In genomic region chr5:111143910-111144309, GRCh38 we compare ENCODE assay signal across 1 cellular context.
TF ChIP-seq lines count a peak whose summit lies in the region.

No MANE protein-coding gene starts in this region.

TF ChIP-seq in SK-N-SH treated with all-trans-retinoic acid at 6 μM for 48 hours, 23 proteins besides CTCF, POLR2A, EP300 and RAD21 (continued from another document):
- TF ChIP-seq CSRNP3 (CRISPR knock-in tag; IDR thresholded peaks at IDR 0.05) (no peak), TOX (CRISPR knock-in tag; IDR thresholded peaks at IDR 0.05; ENCODE audit: borderline replicate concordance) (no peak), PATZ1 (CRISPR knock-in tag; IDR thresholded peaks at IDR 0.05; ENCODE audit: borderline replicate concordance) (no peak), POU6F1 (CRISPR knock-in tag; IDR thresholded peaks at IDR 0.05; ENCODE audit: borderline replicate concordance, low read depth) (no peak), ZNF565 (CRISPR knock-in tag; conservative IDR thresholded peaks at IDR 0.05; ENCODE audit: low read depth) (no peak), BACH2 (CRISPR knock-in tag; IDR thresholded peaks at IDR 0.05; ENCODE audit: borderline replicate concordance) (no peak)
TF ChIP-seq in SK-N-SH treated with all-trans-retinoic acid at 6 μM for 48 hours: peak in this region for 0.
